ENCODE assay signal across 17 cellular contexts in genomic region chr10:62707810-62708209, GRCh38.
DNase-seq lines count a peak whose midpoint lies in the region; ATAC-seq, FAIRE-seq and TF ChIP-seq lines count a peak whose summit lies in the region.
"Had no signal": no experiment of that assay in that cellular context is flagged by ENCODE, and none has a peak within 500 bp of the region (broad histone marks: within the 10 kb centered on the region; RNA-seq: fewer than 3 reads in every experiment).

No MANE protein-coding gene starts in this region.

- intact Hi-C loops in breast epithelium (cut with DNase I; ENCODE audit: low total_unique reads), result no loop called here

- TF ChIP-seq POLR2A in GM12891 (IDR thresholded peaks at IDR 0.05; ENCODE audit: low read depth, low read length), result no peak
- no peak for TF ChIP-seq POLR2A in breast epithelium (IDR thresholded peaks at IDR 0.05)

- ATAC-seq in GM19395 (IDR thresholded peaks at IDR 0.05; ENCODE audit: unreplicated experiment) (peak; percentile 76), HG02623 (IDR thresholded peaks at IDR 0.05; ENCODE audit: unreplicated experiment) (peak; percentile 80), HG03378 (IDR thresholded peaks at IDR 0.05; ENCODE audit: unreplicated experiment) (peak; percentile 81)

- TF ChIP-seq CTCF in breast epithelium (IDR thresholded peaks at IDR 0.05), result no peak

- no peaks in the 10 kb centered on the region for H3K4me1 ChIP-seq in breast epithelium
- H3K4me1 ChIP-seq: upper lobe of right lung had no signal

- no peaks in the 10 kb centered on the region for H3K9me3 ChIP-seq in breast epithelium
- H3K9me3 ChIP-seq: upper lobe of right lung had no signal

- H3K4me3 ChIP-seq in breast epithelium, result no peak overlapping the region
- H3K4me3 ChIP-seq: MG63, upper lobe of right lung had no signal

- no peaks in the 10 kb centered on the region for H3K27me3 ChIP-seq in breast epithelium
- H3K27me3 ChIP-seq: MG63, upper lobe of right lung had no signal

- no peaks in the 10 kb centered on the region for H3K36me3 ChIP-seq in breast epithelium
- H3K36me3 ChIP-seq: MG63, upper lobe of right lung had no signal

- peak; percentile 72 for FAIRE-seq in GM12891 (lab: Jason Lieb, UNC)
- FAIRE-seq: colon had no signal

- no peak for DNase-seq in GM12891 (ENCODE audit: insufficient read length, low spot score)
- DNase-seq in NCI-H345 treated with DMSO at 0.1 percent for 48 hours (lab: John Stamatoyannopoulos, UW; ENCODE audit: unreplicated experiment), result no peak
- no peak for DNase-seq in NCI-H1694 (lab: John Stamatoyannopoulos, UW)
- DNase-seq in breast epithelium (ENCODE audit: low spot score in 2 of 2), result no peak
- DNase-seq in mucosa of gallbladder (ENCODE audit: low spot score), result no peak
- DNase-seq: activated CD8-positive, alpha-beta memory T cell treated with anti-CD3 and anti-CD28 coated beads, Interleukin-2, amount 50 U/mL, for 4 hours; MG63; midbrain; NCI-H510A; posterior cingulate gyrus; stimulated activated CD4-positive, alpha-beta T cell treated with anti-CD3 and anti-CD28 coated beads, Interleukin-15, amount 100 ng/mL, for 24 hours; upper lobe of right lung had no signal

- no peak overlapping the region for H3K27ac ChIP-seq in breast epithelium
- H3K27ac ChIP-seq: RWPE1, upper lobe of right lung had no signal

TF ChIP-seq in GM12891, 5 proteins besides CTCF, POLR2A, EP300 and RAD21:
- TF ChIP-seq POU2F2 (IDR thresholded peaks at IDR 0.05; ENCODE audit: low read depth, low read length), result no peak
- no peak for TF ChIP-seq SPI1 (IDR thresholded peaks at IDR 0.05; ENCODE audit: low read depth, low read length)
- no peak for TF ChIP-seq TAF1 (IDR thresholded peaks at IDR 0.05; ENCODE audit: low read depth, low read length)
- TF ChIP-seq PAX5 (IDR thresholded peaks at IDR 0.05; ENCODE audit: insufficient read depth, low read length, severe bottlenecking), result no peak
- no peak for TF ChIP-seq POLR2AphosphoS5 (IDR thresholded peaks at IDR 0.05; ENCODE audit: low read depth, low read length)
